Comparison of ENCODE assay signal across 8 cellular contexts in the genomic region with DNA sequence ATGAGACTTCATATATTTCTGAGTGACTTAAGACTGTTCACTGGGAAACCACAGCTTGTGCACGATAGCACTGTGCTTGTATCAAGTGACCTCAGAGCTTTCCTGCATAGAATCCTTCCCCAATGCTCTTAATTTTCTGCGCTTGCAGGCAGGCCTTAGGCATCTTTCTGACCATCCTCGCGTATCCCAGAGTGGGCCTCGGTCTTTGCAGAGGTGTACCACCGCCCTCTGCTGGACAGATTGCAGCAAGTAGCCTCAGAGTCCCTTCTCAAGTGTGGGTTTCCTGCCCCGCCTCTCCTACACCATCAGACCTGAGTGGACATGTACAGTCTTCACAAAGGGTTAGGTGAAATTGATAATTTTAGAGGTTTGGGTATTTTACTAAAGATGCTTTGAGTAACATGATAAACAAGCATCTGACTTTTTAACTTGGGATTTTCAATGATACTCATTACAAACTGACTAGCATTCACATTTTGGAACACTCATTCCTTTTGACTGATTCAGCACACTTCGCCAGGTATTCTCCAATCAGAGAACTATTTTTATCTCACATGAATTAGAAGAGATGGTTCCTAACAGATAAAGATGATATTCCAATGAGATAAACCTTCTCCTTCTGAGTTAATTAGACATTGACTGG.
DNase-seq lines count a peak whose midpoint lies in the region; ATAC-seq, FAIRE-seq and TF ChIP-seq lines count a peak whose summit lies in the region.

No MANE protein-coding gene starts in this region.

- H3K27ac ChIP-seq in RWPE2 (ENCODE audit: poor library complexity, severe bottlenecking) (no peak overlapping the region), gastroesophageal sphincter (no peak overlapping the region), tibial nerve (no peak overlapping the region)

- no peak overlapping the region for H3K4me3 Mint-ChIP-seq in osteocyte (ENCODE audit: unreplicated experiment)

- H3K36me3 ChIP-seq in RWPE2 (ENCODE audit: low read depth) (no peaks in the 10 kb centered on the region), gastroesophageal sphincter (no peaks in the 10 kb centered on the region), tibial nerve (no peaks in the 10 kb centered on the region)

- no peak overlapping the region for H3K4me3 ChIP-seq in RWPE2 (ENCODE audit: severe bottlenecking)
- no peak overlapping the region for H3K4me3 ChIP-seq in gastroesophageal sphincter
- H3K4me3 ChIP-seq in tibial nerve, result no peak overlapping the region

- H3K4me1 ChIP-seq in RWPE2 (ENCODE audit: insufficient read depth, poor library complexity, severe bottlenecking), result no peaks in the 10 kb centered on the region
- H3K4me1 ChIP-seq in gastroesophageal sphincter, result no peaks in the 10 kb centered on the region
- H3K4me1 ChIP-seq in tibial nerve, result peaks cover 0 to 4% (median 0%) of the 10 kb centered on the region in 4 donors

- H3K4me1 Mint-ChIP-seq in osteocyte (ENCODE audit: unreplicated experiment), result peaks cover 3% of the 10 kb centered on the region

- peak; percentile 96 for FAIRE-seq in H54 (lab: Jason Lieb, UNC)

- no peaks in the 10 kb centered on the region for H3K9me3 Mint-ChIP-seq in osteocyte (ENCODE audit: unreplicated experiment)

- no peak overlapping the region for H3K27ac Mint-ChIP-seq in osteocyte (ENCODE audit: unreplicated experiment)

- TF ChIP-seq POLR2A in H54 (IDR thresholded peaks at IDR 0.05; ENCODE audit: low read depth, low read length) (no peak), gastroesophageal sphincter (IDR thresholded peaks at IDR 0.05) (no peak), tibial nerve (IDR thresholded peaks at IDR 0.05) (no peak)

- DNase-seq in GM03348 (ENCODE audit: low spot score) (peak; percentile 83), H54 (ENCODE audit: insufficient read length, low spot score) (peak; percentile 52), RWPE2 (ENCODE audit: low spot score) (peak; percentile 81), osteocyte (ENCODE audit: extremely low spot score, unreplicated experiment) (peak; percentile 93), tibial nerve (ENCODE audit: low spot score in 2 of 2) (peak; percentile 73 to 89)
- peak; percentile 90 for DNase-seq in activated effector memory CD4-positive, alpha-beta T cell treated with anti-CD3 and anti-CD28 coated beads, Interleukin-2, amount 50 U/mL, for 16 hours

- H3K27me3 Mint-ChIP-seq in osteocyte (ENCODE audit: unreplicated experiment), result peaks cover 24% of the 10 kb centered on the region

- WGBS in gastroesophageal sphincter (ENCODE audit: low coverage in 1 of 2), 2 donors, result 16 to 20% methylated on average over 3 to 8 of the region's 8 CpGs
- WGBS in tibial nerve, 2 donors, result 11 to 16% methylated on average over 8 of the region's 8 CpGs

- TF ChIP-seq EP300 in gastroesophageal sphincter (IDR thresholded peaks at IDR 0.05), result no peak
- TF ChIP-seq EP300 in tibial nerve (IDR thresholded peaks at IDR 0.05), result peak in 1 of 2 donors; percentile 44

- ATAC-seq in RWPE2 (ENCODE audit: low read depth), result peak; percentile 100
- peak; percentile 94 for ATAC-seq in gastroesophageal sphincter

- H3K36me3 Mint-ChIP-seq in osteocyte (ENCODE audit: unreplicated experiment), result no peaks in the 10 kb centered on the region

- TF ChIP-seq CTCF in LNCAP (IDR thresholded peaks at IDR 0.05) (peak; percentile 86), RWPE2 (IDR thresholded peaks at IDR 0.05; ENCODE audit: poor library complexity, severe bottlenecking) (peak; percentile 97), gastroesophageal sphincter (IDR thresholded peaks at IDR 0.05) (peak; percentile 81 to 91 (median 87)), osteocyte (IDR thresholded peaks at IDR 0.05) (peak; percentile 98), tibial nerve (IDR thresholded peaks at IDR 0.05) (peak; percentile 80 to 93 (median 89))

- no peaks in the 10 kb centered on the region for H3K9me3 ChIP-seq in RWPE2 (ENCODE audit: severe bottlenecking)
- H3K9me3 ChIP-seq in gastroesophageal sphincter, result no peaks in the 10 kb centered on the region
- H3K9me3 ChIP-seq in tibial nerve, result no peaks in the 10 kb centered on the region

- H3K27me3 ChIP-seq in RWPE2 (ENCODE audit: insufficient read depth, poor library complexity, severe bottlenecking) (no peaks in the 10 kb centered on the region), gastroesophageal sphincter (no peaks in the 10 kb centered on the region), tibial nerve (no peaks in the 10 kb centered on the region)
